ENCODE assay signal across 8 cellular contexts in genomic region chr17:81552244-81553017, GRCh38. TPM values are rescaled to one million over a fixed set of nuclear protein-coding genes. Genes with fewer than 3 reads are reported as not detected.
A peak's percentile ranks its signal among the peaks of the same experiment; 100 is the strongest.
DNase-seq lines count a peak whose midpoint lies in the region; ATAC-seq, FAIRE-seq and TF ChIP-seq lines count a peak whose summit lies in the region.

Gene FAAP100 (minus strand): TSS chr17:81552353. CDS start chr17:81552330, 23 bp downstream.

- H3K36me3 Mint-ChIP-seq in immature natural killer cell, result peaks cover 0 to 11% (median 4%) of the 10 kb centered on the region in 3 donors

- intact Hi-C loops in mammary epithelial cell (cut with micrococcal nuclease), result loop anchor here (2.0 kb wide), 3 partner anchors 14 to 48 kb away; no protein-coding TSS in a partner anchor

- H3K27me3 Mint-ChIP-seq in immature natural killer cell (ENCODE audit: low read depth in 3 of 3), result peaks cover 5 to 18% (median 7%) of the 10 kb centered on the region in 3 donors

- no peaks in the 10 kb centered on the region for H3K9me3 Mint-ChIP-seq in immature natural killer cell

- H3K27ac ChIP-seq in mammary epithelial cell (ENCODE audit: insufficient read depth, low read depth, low read length) (peak within 1 kb of the TSS; percentile 18), smooth muscle cell (ENCODE audit: low read depth) (peak within 1 kb of the TSS; percentile 61)

- H3K9ac ChIP-seq in mammary epithelial cell (ENCODE audit: insufficient read depth, low read length), result peak within 1 kb of the TSS; percentile 52
- peak within 1 kb of the TSS; percentile 79 for H3K9ac ChIP-seq in smooth muscle cell (ENCODE audit: low read depth)

- H3K9me3 ChIP-seq in mammary epithelial cell (replicated peaks; ENCODE audit: insufficient read depth, low read length), result no peaks in the 10 kb centered on the region
- H3K9me3 ChIP-seq in smooth muscle cell (replicated peaks; ENCODE audit: low read depth), result no peaks in the 10 kb centered on the region

- ATAC-seq in HG02571 (IDR thresholded peaks at IDR 0.05; ENCODE audit: unreplicated experiment) (peak; percentile 42), HG03521 (IDR thresholded peaks at IDR 0.05; ENCODE audit: unreplicated experiment) (no peak)

- H3K27me3 ChIP-seq in mammary epithelial cell (ENCODE audit: insufficient read depth, low read length) (no peaks in the 10 kb centered on the region), smooth muscle cell (ENCODE audit: low read depth) (no peaks in the 10 kb centered on the region)

- TF ChIP-seq POLR2A in GM12892 (IDR thresholded peaks at IDR 0.05; ENCODE audit: low read depth, low read length), result peak; percentile 89

- peak within 1 kb of the TSS; percentile 88 for H2AFZ ChIP-seq in mammary epithelial cell (ENCODE audit: low read depth, low read length)
- H2AFZ ChIP-seq in smooth muscle cell (ENCODE audit: low read depth), result no peak within 1 kb of the TSS

- TSS peak; percentile 13 for BruUV-seq in mammary epithelial cell (replicated peaks; lab: Mats Ljungman, UMichigan)

- peaks cover 3% of the 10 kb centered on the region for H3K36me3 ChIP-seq in mammary epithelial cell (ENCODE audit: insufficient read depth, low read length)
- no peaks in the 10 kb centered on the region for H3K36me3 ChIP-seq in smooth muscle cell (ENCODE audit: low read depth)

- peak within 1 kb of the TSS; percentile 83 to 90 (median 86) for H3K27ac Mint-ChIP-seq in immature natural killer cell

- peak; percentile 90 for FAIRE-seq in GM12892 (lab: Jason Lieb, UNC)

- H3K4me2 ChIP-seq in mammary epithelial cell (ENCODE audit: insufficient read depth, low read depth, low read length) (peak within 1 kb of the TSS; percentile 89), smooth muscle cell (peak within 1 kb of the TSS; percentile 87)

- 3% methylated on average over 34 of the region's 85 CpGs for WGBS in mammary epithelial cell (ENCODE audit: low coverage, missing lambda C conversion rate)
- 1% methylated on average over 64 of the region's 85 CpGs for WGBS in smooth muscle cell (ENCODE audit: low lambda C conversion rate)

- DNase-seq in GM12892 (ENCODE audit: insufficient read length) (peak; percentile 97), NCI-H2107 (lab: John Stamatoyannopoulos, UW) (peak; percentile 64), mammary epithelial cell (peak; percentile 85), immature natural killer cell (peak; percentile 84 to 87 (median 85)), smooth muscle cell (lab: John Stamatoyannopoulos, UW; ENCODE audit: unreplicated experiment) (peak; percentile 73)

- TF ChIP-seq CTCF in WI38 (IDR thresholded peaks at IDR 0.05; ENCODE audit: low read depth, low read length) (no peak), mammary epithelial cell (conservative IDR thresholded peaks at IDR 0.05 in 1 of 2, IDR thresholded peaks at IDR 0.05 in 1 of 2; ENCODE audit: extremely low read depth in 1 of 2, insufficient read depth in 1 of 2, low read depth in 1 of 2, low read length in 2 of 2) (no peak), smooth muscle cell (IDR thresholded peaks at IDR 0.05; ENCODE audit: borderline replicate concordance, insufficient read depth, poor library complexity, severe bottlenecking) (no peak)

- H4K20me1 ChIP-seq in mammary epithelial cell (ENCODE audit: insufficient read depth, low read length), result no peaks in the 10 kb centered on the region
- peaks cover 21% of the 10 kb centered on the region for H4K20me1 ChIP-seq in smooth muscle cell (ENCODE audit: low read depth)

- H3K4me1 ChIP-seq in mammary epithelial cell (ENCODE audit: insufficient read depth, low read length), result peaks cover 28% of the 10 kb centered on the region
- H3K4me1 ChIP-seq in smooth muscle cell (ENCODE audit: low read depth), result peaks cover 3% of the 10 kb centered on the region

- H3K4me3 Mint-ChIP-seq in immature natural killer cell, result peak within 1 kb of the TSS; percentile 88 to 93 (median 89)

- in situ Hi-C loops in mammary epithelial cell (cut with MboI; ENCODE audit: low sequenced_read_pairs in 2 of 2), result no loop called here

- H3K79me2 ChIP-seq in mammary epithelial cell (ENCODE audit: insufficient read depth, low read length), result peaks cover 31% of the 10 kb centered on the region
- H3K79me2 ChIP-seq in smooth muscle cell (ENCODE audit: low read depth), result peaks cover 14% of the 10 kb centered on the region

- CTCF ChIA-PET in mammary epithelial cell (lab: Charles Lee; ENCODE audit: low non-redundant PET), result no interaction called here

- peaks cover 20% of the 10 kb centered on the region for H3F3A ChIP-seq in smooth muscle cell (ENCODE audit: low read depth)

- dilution Hi-C loops in mammary epithelial cell (cut with HindIII; ENCODE audit: low sequenced_read_pairs), result loop anchor here (10.0 kb wide), 1 partner anchor 52 kb away; no protein-coding TSS in a partner anchor

- H3K4me3 ChIP-seq in WI38 (ENCODE audit: low read depth, low read length) (peak within 1 kb of the TSS; percentile 88), mammary epithelial cell (replicated peaks in 1 of 3; ENCODE audit: insufficient read depth in 1 of 3, low read depth in 2 of 3, low read length in 3 of 3) (peak within 1 kb of the TSS; percentile 90 to 95 (median 91)), smooth muscle cell (peak within 1 kb of the TSS; percentile 86)

- H3K4me1 Mint-ChIP-seq in immature natural killer cell, result peaks cover 33 to 36% of the 10 kb centered on the region in 2 donors

RNA-seq across cellular contexts. Expression of gene FAAP100, which starts in this region (rescaled TPM):
- 7.8 TPM for polyA plus RNA-seq in GM12892 (2012; ENCODE audit: missing spikeins)
- total RNA-seq in mammary epithelial cell (10 to 100 TPM; 23.5 to 26.6 TPM), smooth muscle cell (17.9 and 19.4 TPM in 2 replicates)
- polyA plus RNA-seq in mammary epithelial cell (14.6 TPM), immature natural killer cell (10 to 100 TPM; 11.4 to 25.0 (median 14.5) TPM), smooth muscle cell (25.4 and 28.5 TPM in 2 replicates)
- polyA minus RNA-seq in mammary epithelial cell, result 37.0 TPM
